ENCODE assay signal across 23 cellular contexts in the genomic region with DNA sequence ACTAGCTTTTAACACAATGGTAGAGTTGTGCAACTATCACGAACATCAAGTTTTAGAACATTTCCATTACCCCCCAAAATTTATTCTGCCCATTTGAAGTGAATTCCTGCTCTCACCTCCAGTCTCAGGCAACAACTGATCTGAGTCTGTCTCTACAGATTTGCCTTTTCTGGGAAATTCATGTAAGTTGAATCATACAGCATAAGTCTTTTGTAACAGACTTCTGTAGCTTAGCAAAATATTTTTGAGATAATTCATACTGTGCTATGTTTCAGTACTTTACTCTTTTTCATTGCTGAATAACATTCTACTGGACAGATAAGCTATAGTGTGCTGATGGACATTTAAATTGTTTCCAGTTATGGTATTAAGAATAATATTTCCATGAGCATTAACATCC.
"Had no signal": no experiment of that assay in that cellular context is flagged by ENCODE, and none has a peak within 500 bp of the region (broad histone marks: within the 10 kb centered on the region; RNA-seq: fewer than 3 reads in every experiment).

No MANE protein-coding gene starts in this region.

- H3K4me1 ChIP-seq: left lung, spleen, upper lobe of left lung had no signal

- H3K9me3 Mint-ChIP-seq: activated T-helper 17 cell treated with anti-CD3 and anti-CD28 coated beads, Interleukin-2, amount 50 U/mL, for 72 hours had no signal

- H3K36me3 ChIP-seq: cardiac muscle cell, left lung, spleen, thoracic aorta, upper lobe of left lung had no signal

- DNase-seq: activated CD4-positive, alpha-beta T cell treated with anti-CD3 and anti-CD28 coated beads for 1 hour; activated CD4-positive, alpha-beta T cell treated with anti-CD3 and anti-CD28 coated beads, Interleukin-2, amount 50 U/mL, for 1 hour; activated CD8-positive, alpha-beta T cell treated with anti-CD3 and anti-CD28 coated beads, Interleukin-2, amount 10 ng/mL, durations not matched to agents 7 days and 5 days; activated naive CD4-positive, alpha-beta T cell; activated T-cell treated with anti-CD3 and anti-CD28 coated beads, Interleukin-2, amount 50 U/mL, for 1 hour; amniotic stem cell; erythroblast; glutamatergic neuron; immature natural killer cell; kidney glomerular epithelial cell; left lung; naive thymus-derived CD4-positive, alpha-beta T cell; spleen; stimulated activated CD4-positive, alpha-beta T cell treated with anti-CD3 and anti-CD28 coated beads, Interleukin-4, amount 100 ng/mL, for 1 hour; stimulated activated naive CD4-positive, alpha-beta T cell treated with Interleukin-2 at 50 U/mL for 16 hours; T-helper 9 cell; upper lobe of left lung had no signal

- H3K27me3 ChIP-seq: cardiac muscle cell, hepatocyte, left lung, spleen, upper lobe of left lung had no signal

- H3K27ac Mint-ChIP-seq: activated CD8-positive, alpha-beta T cell treated with anti-CD3 and anti-CD28 coated beads, Interleukin-2, amount 10 ng/mL, durations not matched to agents 7 days and 5 days; activated naive CD8-positive, alpha-beta T cell; activated T-helper 17 cell treated with anti-CD3 and anti-CD28 coated beads, Interleukin-2, amount 50 U/mL, for 72 hours; immature natural killer cell; naive thymus-derived CD4-positive, alpha-beta T cell had no signal

- H3K36me3 Mint-ChIP-seq: activated naive CD8-positive, alpha-beta T cell; immature natural killer cell; naive thymus-derived CD4-positive, alpha-beta T cell had no signal

- H3K4me3 ChIP-seq: cardiac muscle cell, hepatocyte, left lung, lung, spleen, thoracic aorta, upper lobe of left lung had no signal

- H3K4me1 Mint-ChIP-seq: activated T-helper 17 cell treated with anti-CD3 and anti-CD28 coated beads, Interleukin-2, amount 50 U/mL, for 72 hours; immature natural killer cell; naive thymus-derived CD4-positive, alpha-beta T cell had no signal

- H3K27me3 Mint-ChIP-seq: activated naive CD8-positive, alpha-beta T cell; activated T-helper 17 cell treated with anti-CD3 and anti-CD28 coated beads, Interleukin-2, amount 50 U/mL, for 72 hours had no signal

- ATAC-seq: activated CD8-positive, alpha-beta T cell treated with anti-CD3 and anti-CD28 coated beads, Interleukin-2, amount 10 ng/mL, durations not matched to agents 7 days and 5 days; activated T-helper 17 cell treated with anti-CD3 and anti-CD28 coated beads, Interleukin-2, amount 50 U/mL, for 72 hours; left lung; naive thymus-derived CD4-positive, alpha-beta T cell had no signal

- H3K9me3 ChIP-seq: left lung, spleen, thoracic aorta, upper lobe of left lung had no signal

- H3K27ac ChIP-seq: cardiac muscle cell, hepatocyte, left lung, spleen, thoracic aorta, upper lobe of left lung had no signal

- H3K4me3 Mint-ChIP-seq: activated CD8-positive, alpha-beta T cell treated with anti-CD3 and anti-CD28 coated beads, Interleukin-2, amount 10 ng/mL, durations not matched to agents 7 days and 5 days; activated naive CD8-positive, alpha-beta T cell; activated T-helper 17 cell treated with anti-CD3 and anti-CD28 coated beads, Interleukin-2, amount 50 U/mL, for 72 hours; immature natural killer cell; naive thymus-derived CD4-positive, alpha-beta T cell had no signal
